Comparison of ENCODE assay signal across 2 cellular contexts in the genomic region with DNA sequence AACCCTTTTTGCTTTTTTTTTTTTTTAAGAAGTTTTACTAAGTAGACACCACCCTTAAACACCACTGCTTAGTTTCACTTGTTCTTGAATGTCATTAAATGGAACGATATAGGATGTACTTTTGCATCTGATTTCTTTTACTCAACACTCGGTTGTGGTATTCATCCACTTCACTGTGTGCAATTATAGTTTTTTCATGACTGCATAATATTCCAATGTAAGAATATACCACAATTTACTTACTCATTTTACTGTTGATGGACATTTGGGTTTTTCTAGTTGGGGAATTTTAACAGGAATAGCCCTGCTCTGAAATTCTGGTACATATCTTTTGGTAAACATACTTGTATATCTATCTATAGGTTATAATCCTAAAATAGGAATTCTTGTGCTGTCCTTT.
TF ChIP-seq lines count a peak whose summit lies in the region.

No MANE protein-coding gene starts in this region.

TF ChIP-seq in HEK293, 187 proteins besides CTCF, POLR2A, EP300 and RAD21:
- TF ChIP-seq ZNF146 (tag by site-specific recombination; IDR thresholded peaks at IDR 0.05) (peak; percentile 61), KLF10 (tag by site-specific recombination; IDR thresholded peaks at IDR 0.05) (no peak)

TF ChIP-seq in K562, 482 proteins besides CTCF, POLR2A, EP300 and RAD21:
- TF ChIP-seq RBM15 (IDR thresholded peaks at IDR 0.05; ENCODE audit: insufficient read depth, low read length) (no peak), ZNF77 (CRISPR knock-in tag; IDR thresholded peaks at IDR 0.05) (no peak), ZNF146 (CRISPR knock-in tag; IDR thresholded peaks at IDR 0.05; ENCODE audit: unreplicated experiment) (peak; percentile 63), RBM25 (IDR thresholded peaks at IDR 0.05; ENCODE audit: low read depth, low read length, severe bottlenecking) (peak; percentile 12)
TF ChIP-seq in K562: peak in this region for 2.
